30 cellular contexts compared by ENCODE assay signal in the genomic region with DNA sequence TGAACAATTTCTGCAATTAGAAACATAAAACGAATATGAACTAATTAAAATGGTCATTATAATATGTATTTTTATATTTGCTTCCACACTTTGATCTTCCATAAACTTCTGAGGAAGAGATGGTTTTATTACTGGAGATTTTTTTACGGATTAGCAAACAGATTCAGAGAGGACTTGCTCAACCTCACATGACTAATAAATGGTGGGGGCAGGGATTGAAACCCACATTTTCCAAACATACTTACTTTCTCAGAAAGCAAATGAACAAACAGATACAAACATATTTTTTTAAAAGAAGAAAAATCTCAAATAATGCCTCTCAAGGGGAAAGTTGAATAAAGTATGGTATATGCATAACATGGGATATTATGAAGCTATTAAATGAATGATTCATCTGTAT. TPM values are rescaled to one million over a fixed set of nuclear protein-coding genes. Genes with fewer than 3 reads are reported as not detected.
DNase-seq lines count a peak whose midpoint lies in the region; ATAC-seq and TF ChIP-seq lines count a peak whose summit lies in the region.
"Had no signal": no experiment of that assay in that cellular context is flagged by ENCODE, and none has a peak within 500 bp of the region (broad histone marks: within the 10 kb centered on the region; RNA-seq: fewer than 3 reads in every experiment).

No MANE protein-coding gene starts in this region.

- no peak overlapping the region for H4K8ac ChIP-seq in IMR-90 (ENCODE audit: low read depth in 2 of 2, low read length in 2 of 2)

- no peak overlapping the region for H3K9ac ChIP-seq in IMR-90 (ENCODE audit: low read depth, low read length)

- no peak for TF ChIP-seq CTCF in IMR-90 (conservative IDR thresholded peaks at IDR 0.05; ENCODE audit: low read depth, low read length)
- no peak for TF ChIP-seq CTCF in epithelial cell of esophagus (IDR thresholded peaks at IDR 0.05; ENCODE audit: insufficient read depth, low read depth, low read length, missing control alignments)
- no peak for TF ChIP-seq CTCF in stomach (IDR thresholded peaks at IDR 0.05)
- no peak for TF ChIP-seq CTCF in tibial nerve (IDR thresholded peaks at IDR 0.05)

- TF ChIP-seq RAD21 in IMR-90 (IDR thresholded peaks at IDR 0.05; ENCODE audit: low read length), result no peak

- DNase-seq in AG20443 (ENCODE audit: low spot score) (peak; percentile 56), IMR-90 (peak; percentile 59), epithelial cell of esophagus (ENCODE audit: low read depth) (peak; percentile 45), myocyte (ENCODE audit: low read depth) (peak; percentile 34), stomach (no peak), tibial nerve (ENCODE audit: low spot score in 2 of 2) (no peak), right cardiac atrium (no peak), kidney tubule cell (ENCODE audit: low spot score) (no peak)
- DNase-seq: ACHN; activated CD4-positive, alpha-beta memory T cell treated with anti-CD3 and anti-CD28 coated beads, Interleukin-2, amount 10 ng/mL, durations not matched to agents 7 days and 5 days; activated CD4-positive, alpha-beta T cell treated with anti-CD3 and anti-CD28 coated beads for 1 hour; activated CD8-positive, alpha-beta memory T cell treated with anti-CD3 and anti-CD28 coated beads, Interleukin-2, amount 50 U/mL, for 4 hours; activated naive CD4-positive, alpha-beta T cell treated with anti-CD3 and anti-CD28 coated beads for 36 hours; body of pancreas; cerebellar nuclear complex; dorsolateral prefrontal cortex; H7; kidney; MV-4-11; naive thymus-derived CD4-positive, alpha-beta T cell; NCI-H1436 treated with DMSO at 0.1 percent for 48 hours; NCI-H345; NCI-H69; posterior cingulate gyrus; SHP77; stimulated activated CD4-positive, alpha-beta T cell treated with anti-CD3 and anti-CD28 coated beads, Interleukin-4, amount 100 ng/mL, for 4 hours; transverse colon had no signal

- peaks cover 6 to 8% of the 10 kb centered on the region in 2 experiments for H3K79me1 ChIP-seq in IMR-90 (ENCODE audit: low read depth in 1 of 2, low read length in 2 of 2)

- H3K36me3 ChIP-seq in IMR-90 (ENCODE audit: control insufficient read depth, insufficient read depth, low read length) (peaks cover 4% of the 10 kb centered on the region; the same call in 1 of the 2 replicates), stomach (peaks cover 3 to 60% (median 36%) of the 10 kb centered on the region in 4 donors), tibial nerve (peaks cover 0 to 53% (median 0%) of the 10 kb centered on the region in 3 donors)

- H3K14ac ChIP-seq in IMR-90 (replicated peaks; ENCODE audit: low read depth, low read length), result no peak overlapping the region

- H2BK120ac ChIP-seq in IMR-90 (ENCODE audit: low read depth, low read length), result no peak overlapping the region

- no peak; the same call in 1 of the 2 replicates for ATAC-seq in IMR-90 (ENCODE audit: low read depth)
- ATAC-seq in right cardiac atrium, result no peak
- ATAC-seq: body of pancreas; naive thymus-derived CD4-positive, alpha-beta T cell; sciatic nerve had no signal

- no peaks in the 10 kb centered on the region; the same call in 1 of the 2 replicates for H4K20me1 ChIP-seq in IMR-90 (ENCODE audit: insufficient read depth, low read length)

- no peak overlapping the region for H3K4me3 ChIP-seq in IMR-90 (ENCODE audit: insufficient read depth, low read depth, low read length)
- no peak overlapping the region for H3K4me3 ChIP-seq in epithelial cell of esophagus (ENCODE audit: low read length)
- no peak overlapping the region for H3K4me3 ChIP-seq in stomach
- H3K4me3 ChIP-seq in tibial nerve, result no peak overlapping the region
- H3K4me3 ChIP-seq in right cardiac atrium (ENCODE audit: low read length), result no peak overlapping the region
- H3K4me3 ChIP-seq: body of pancreas, dorsolateral prefrontal cortex, transverse colon had no signal

- H3K23ac ChIP-seq in IMR-90 (ENCODE audit: low read depth, low read length), result no peak overlapping the region

- no peak overlapping the region for H2BK15ac ChIP-seq in IMR-90 (ENCODE audit: low read depth, low read length)

- no peaks in the 10 kb centered on the region; the same call in 1 of the 2 replicates for H3K9me1 ChIP-seq in IMR-90 (ENCODE audit: insufficient read depth, low read length)

- intact Hi-C loops in IMR-90 (cut with micrococcal nuclease) (no loop called here), stomach (cut with DNase I; ENCODE audit: low total_unique reads) (no loop called here), right cardiac atrium (cut with DNase I) (no loop called here)

- H2BK5ac ChIP-seq in IMR-90 (ENCODE audit: low read depth, low read length, poor library complexity, severe bottlenecking), result no peak overlapping the region

- H3K4me2 ChIP-seq in IMR-90 (ENCODE audit: low read depth, low read length), result no peak overlapping the region

- no peak overlapping the region for H4K5ac ChIP-seq in IMR-90 (ENCODE audit: low read depth, low read length)

- H4K91ac ChIP-seq in IMR-90 (ENCODE audit: insufficient read depth, low read depth, low read length), result no peak overlapping the region

- no peak for TF ChIP-seq POLR2A in IMR-90 (IDR thresholded peaks at IDR 0.05; ENCODE audit: low read depth, low read length)
- no peak for TF ChIP-seq POLR2A in stomach (IDR thresholded peaks at IDR 0.05)
- no peak for TF ChIP-seq POLR2A in tibial nerve (IDR thresholded peaks at IDR 0.05)

- dilution Hi-C loops in IMR-90 (cut with HindIII; ENCODE audit: low sequenced_read_pairs, unreplicated experiment), result no loop called here

- CTCF ChIA-PET in IMR-90 (lab: Yijun Ruan, JAX), result interaction anchor here (1.6 kb wide), 1 partner anchor 18 kb away, joined by 5 read pairs; no protein-coding TSS in a partner anchor

- no peaks in the 10 kb centered on the region for H3K9me3 ChIP-seq in IMR-90 (ENCODE audit: control insufficient read depth, insufficient read depth, low read length)
- no peaks in the 10 kb centered on the region for H3K9me3 ChIP-seq in stomach
- H3K9me3 ChIP-seq in tibial nerve, result no peaks in the 10 kb centered on the region
- H3K9me3 ChIP-seq in right cardiac atrium (ENCODE audit: control insufficient read depth, low read length), result no peaks in the 10 kb centered on the region
- H3K9me3 ChIP-seq: body of pancreas, neutrophil, transverse colon had no signal

- H3K4me1 ChIP-seq in IMR-90 (ENCODE audit: control insufficient read depth, insufficient read depth, low read length) (no peaks in the 10 kb centered on the region), stomach (no peaks in the 10 kb centered on the region), tibial nerve (no peaks in the 10 kb centered on the region), right cardiac atrium (ENCODE audit: control insufficient read depth, insufficient read depth, low read length) (no peaks in the 10 kb centered on the region)
- H3K4me1 ChIP-seq: body of pancreas had no signal

- no TSS peak for BruUV-seq in IMR-90 (replicated peaks; lab: Mats Ljungman, UMichigan)

- POLR2A ChIA-PET in IMR-90 (lab: Charles Lee; ENCODE audit: unreplicated experiment), result no interaction called here

- H3K27me3 ChIP-seq in IMR-90 (ENCODE audit: control insufficient read depth, insufficient read depth, low read length) (no peaks in the 10 kb centered on the region), stomach (no peaks in the 10 kb centered on the region), tibial nerve (no peaks in the 10 kb centered on the region), right cardiac atrium (ENCODE audit: control insufficient read depth, insufficient read depth) (no peaks in the 10 kb centered on the region)
- H3K27me3 ChIP-seq: body of pancreas, dorsolateral prefrontal cortex, neutrophil, transverse colon had no signal

- H2AK5ac ChIP-seq in IMR-90 (ENCODE audit: low read depth, low read length), result no peak overlapping the region

- H3K56ac ChIP-seq in IMR-90 (ENCODE audit: extremely low read depth, insufficient read depth, low read length), result no peak overlapping the region

- WGBS in IMR-90 (ENCODE audit: extremely low coverage in 2 of 2, insufficient read length in 1 of 2), 2 experiments, result no CpG with 5 or more reads among the region's 2 CpGs
- 66 to 89% (median 80%) methylated on average over 2 of the region's 2 CpGs for WGBS in stomach, 5 donors
- 81 to 91% methylated on average over 2 of the region's 2 CpGs for WGBS in tibial nerve, 2 donors
- WGBS in right cardiac atrium, result 95% methylated on average over 2 of the region's 2 CpGs

- no peak overlapping the region for H3K18ac ChIP-seq in IMR-90 (ENCODE audit: low read depth, low read length)

- TF ChIP-seq EP300 in stomach (IDR thresholded peaks at IDR 0.05) (no peak), tibial nerve (IDR thresholded peaks at IDR 0.05) (no peak)

- in situ Hi-C loops in IMR-90 (cut with MboI; ENCODE audit: low sequenced_read_pairs), result no loop called here

- no peak overlapping the region for H2BK20ac ChIP-seq in IMR-90 (ENCODE audit: low read depth, low read length)

- H2AFZ ChIP-seq in IMR-90 (replicated peaks; ENCODE audit: low read length, poor library complexity), result no peak overlapping the region

- H2AK9ac ChIP-seq in IMR-90 (replicated peaks; ENCODE audit: low read depth, low read length, poor library complexity), result no peak overlapping the region

- no peak overlapping the region for H3K27ac ChIP-seq in IMR-90 (ENCODE audit: insufficient read depth, low read length)
- H3K27ac ChIP-seq in stomach, result no peak overlapping the region
- no peak overlapping the region for H3K27ac ChIP-seq in tibial nerve
- H3K27ac ChIP-seq in right cardiac atrium (ENCODE audit: low read length), result no peak overlapping the region
- H3K27ac ChIP-seq: body of pancreas, C4-2B, dorsolateral prefrontal cortex, neutrophil, transverse colon had no signal

- no peak overlapping the region for H3K4ac ChIP-seq in IMR-90 (ENCODE audit: low read depth, low read length)

RNA-seq across cellular contexts. Expression of gene ANKMY2, which starts 18.3 kb away (rescaled TPM):
- 41.9 and 43.6 TPM in 2 replicates for total RNA-seq in IMR-90 (2012; rRNA removed)
- polyA plus RNA-seq in IMR-90 (2012; rRNA removed), result 15.8 and 19.5 TPM in 2 replicates
- 5.3 TPM in 2 replicates for polyA plus RNA-seq in IMR-90 (2012; cell fraction: cytosol; rRNA removed)
- polyA plus RNA-seq in IMR-90 (2012; cell fraction: nucleus; rRNA removed; ENCODE audit: low replicate concordance), result 3.9 and 25.7 TPM in 2 replicates
- total RNA-seq in myocyte, result 23.4 and 29.2 TPM in 2 replicates
- polyA plus RNA-seq in myocyte (2012), result 15.3 TPM
- 10 to 100 TPM in 4 of 5 donors, 1 to 10 TPM in 1; 2.6 to 39.8 (median 33.3) TPM for total RNA-seq in stomach
- 10 to 100 TPM; 11.5 to 27.2 (median 13.7) TPM for polyA plus RNA-seq in stomach
- total RNA-seq in tibial nerve, result 10 to 100 TPM; 10.0 to 15.3 (median 13.7) TPM
- 10 to 100 TPM; 28.4 to 41.3 (median 34.4) TPM for total RNA-seq in right cardiac atrium
- polyA plus RNA-seq in right cardiac atrium, result 23.7 TPM

RNA-seq across cellular contexts. Expression of gene BZW2, which starts 18.7 kb away (rescaled TPM):
- total RNA-seq in IMR-90 (2012; rRNA removed), result 58.1 and 65.0 TPM in 2 replicates
- polyA plus RNA-seq in IMR-90 (2012; rRNA removed), result 86.1 and 92.9 TPM in 2 replicates
- polyA plus RNA-seq in IMR-90 (2012; cell fraction: cytosol; rRNA removed), result 28.3 and 30.7 TPM in 2 replicates
- polyA plus RNA-seq in IMR-90 (2012; cell fraction: nucleus; rRNA removed; ENCODE audit: low replicate concordance), result 10.4 and 40.8 TPM in 2 replicates
- 53.4 and 166 TPM in 2 replicates for total RNA-seq in myocyte
- 36.5 TPM for polyA plus RNA-seq in myocyte (2012)
- 100 to 1,000 TPM in 1 of 5 donors, 10 to 100 TPM in 4; 25.5 to 110 (median 84.2) TPM for total RNA-seq in stomach
- polyA plus RNA-seq in stomach, result 10 to 100 TPM; 53.0 to 76.7 (median 57.8) TPM
- total RNA-seq in tibial nerve, result 10 to 100 TPM; 50.2 to 69.3 (median 52.3) TPM
- total RNA-seq in right cardiac atrium, result 100 to 1,000 TPM; 124 to 214 (median 175) TPM
- polyA plus RNA-seq in right cardiac atrium, result 180 TPM

Comparison
In these comparisons a context has a peak if more than half of its experiments do, and no peak if none do; other contexts are left out.
1. DNase-seq: peak in AG20443 (single experiment), IMR-90 (single experiment), epithelial cell of esophagus (single experiment) and myocyte (single experiment); none in stomach (single experiment), tibial nerve (0 of 2), right cardiac atrium (0 of 3) and kidney tubule cell (single experiment).